In the genomic region with DNA sequence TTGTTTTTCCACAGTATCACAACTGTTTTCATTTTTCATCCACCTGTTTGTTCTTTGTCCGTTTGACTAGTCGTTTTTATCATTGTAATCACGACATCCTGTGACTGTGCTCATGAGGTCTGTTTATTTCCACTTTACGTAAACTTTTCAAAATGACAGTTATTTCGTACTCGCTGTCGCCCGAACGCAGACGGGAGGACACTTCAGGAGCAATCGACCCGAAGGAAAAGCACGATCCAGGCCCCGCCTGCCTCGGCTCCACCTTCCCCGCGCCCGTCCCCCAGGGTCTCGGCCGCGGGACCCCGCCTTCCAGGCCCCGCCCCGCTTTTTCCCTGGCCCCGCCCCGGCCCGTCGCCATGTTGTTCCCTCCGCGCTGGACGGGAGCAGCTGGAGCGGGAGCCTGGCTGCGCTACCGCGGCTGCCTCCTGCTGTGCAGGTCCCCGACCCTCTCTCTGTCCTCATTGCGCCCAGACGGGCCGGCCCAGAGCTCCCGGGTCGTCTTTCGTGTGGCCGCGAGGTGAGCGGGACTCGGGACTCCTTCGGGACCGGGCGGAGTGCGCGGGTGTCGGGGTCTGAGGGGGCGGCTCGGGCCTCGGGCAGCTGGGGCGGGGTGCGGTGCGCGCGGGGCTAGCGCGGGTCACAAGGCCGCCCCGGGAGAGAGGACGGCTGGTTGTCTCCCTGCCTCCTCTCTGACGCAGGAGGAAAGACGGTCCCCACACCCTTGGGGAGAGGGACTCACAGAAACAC, we compare ENCODE assay signal across 8 cellular contexts. TPM values are rescaled to one million over a fixed set of nuclear protein-coding genes. Genes with fewer than 3 reads are reported as not detected.
DNase-seq lines count a peak whose midpoint lies in the region; ATAC-seq and TF ChIP-seq lines count a peak whose summit lies in the region.

A gene with protein sequence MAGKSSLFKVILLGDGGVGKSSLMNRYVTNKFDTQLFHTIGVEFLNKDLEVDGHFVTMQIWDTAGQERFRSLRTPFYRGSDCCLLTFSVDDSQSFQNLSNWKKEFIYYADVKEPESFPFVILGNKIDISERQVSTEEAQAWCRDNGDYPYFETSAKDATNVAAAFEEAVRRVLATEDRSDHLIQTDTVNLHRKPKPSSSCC (plus strand): TSS at position 357 of the 747 bp plus-strand sequence. CDS start 19,619 bp downstream, outside the sequence.

- H3K36me3 ChIP-seq in HEK293 (ENCODE audit: control insufficient read depth in 2 of 2, insufficient read depth in 1 of 2, low read length in 2 of 2) (no peaks in the 10 kb centered on the region), transverse colon (no peaks in the 10 kb centered on the region)

- POLR2A ChIA-PET in HEK293 (lab: Yijun Ruan, JAX): interaction anchor here (0.5 to 3.2 kb wide), 12 partner anchors 8 to 96 kb away, joined by 3 to 21 read pairs (median 6); a partner anchor contains a TSS

- H3K27me3 ChIP-seq in transverse colon: no peaks in the 10 kb centered on the region

- H3K9me3 ChIP-seq in HEK293 (ENCODE audit: control insufficient read depth, insufficient read depth, low read depth, low read length) (no peaks in the 10 kb centered on the region), transverse colon (no peaks in the 10 kb centered on the region)

- CTCF ChIA-PET in HEK293 (lab: Yijun Ruan, JAX): interaction anchor here (0.5 to 2.6 kb wide), 10 partner anchors 9 to 182 kb away, joined by 3 to 9 read pairs (median 4); no protein-coding TSS in a partner anchor

- DNase-seq in GF-D8 (lab: John Stamatoyannopoulos, UW) (peak; percentile 42), NB4 (ENCODE audit: low read depth) (peak; percentile 86), SW 1271 (lab: John Stamatoyannopoulos, UW) (peak; percentile 2 to 34), Right ventricle myocardium superior (peak; percentile 88), pons (ENCODE audit: low spot score) (peak; percentile 56), transverse colon (peak; percentile 91)
- DNase-seq in activated naive CD8-positive, alpha-beta T cell treated with anti-CD3 and anti-CD28 coated beads, Interleukin-2, amount 50 U/mL, for 16 hours (ENCODE audit: low read depth, low spot score): peak; percentile 52

- no peak for TF ChIP-seq EP300 in transverse colon (IDR thresholded peaks at IDR 0.05; ENCODE audit: low read depth)

- H3K4me1 ChIP-seq in HEK293 (ENCODE audit: control insufficient read depth, insufficient read depth, low read length) (peaks cover 42% of the 10 kb centered on the region), transverse colon (peaks cover 6 to 34% (median 10%) of the 10 kb centered on the region in 4 donors)

- TF ChIP-seq POLR2A in NB4 (IDR thresholded peaks at IDR 0.05; ENCODE audit: extremely low read depth, insufficient read length): peak; percentile 82
- TF ChIP-seq POLR2A in transverse colon (IDR thresholded peaks at IDR 0.05): peak; percentile 93

- in situ Hi-C loops in transverse colon (cut with MboI; ENCODE audit: low pct_ligation_motif_present in 1 of 4, low pct_unique_long_range_greater_than_20kb in 1 of 4, low sequenced_read_pairs in 3 of 4): no loop called here

- H3K27ac ChIP-seq in HEK293 (ENCODE audit: extremely low read depth, low read depth, low read length) (peak within 1 kb of the TSS; percentile 98), transverse colon (peak within 1 kb of the TSS; percentile 89 to 99 (median 96))

- H3K4me3 ChIP-seq in HEK293 (ENCODE audit: low read depth, low read length) (peak within 1 kb of the TSS; percentile 94), NB4 (ENCODE audit: low read depth, low read length) (peak within 1 kb of the TSS; percentile 94), transverse colon (peak within 1 kb of the TSS; percentile 63 to 84 (median 83))

- peak; percentile 99 for ATAC-seq in Right ventricle myocardium superior (ENCODE audit: poor library complexity)

- 0 to 5% methylated on average over 6 to 45 of the region's 67 CpGs for WGBS in transverse colon (ENCODE audit: low coverage in 1 of 2), 2 donors

- TF ChIP-seq CTCF in HEK293 (tag by site-specific recombination; IDR thresholded peaks at IDR 0.05) (peak; percentile 9; the same call in 1 of the 2 replicates), NB4 (IDR thresholded peaks at IDR 0.05; ENCODE audit: low read depth, low read length) (no peak), transverse colon (IDR thresholded peaks at IDR 0.05) (no peak)

- intact Hi-C loops in Right ventricle myocardium superior (cut with DNase I) (no loop called here), transverse colon (cut with DNase I; ENCODE audit: low total_unique reads) (no loop called here)

TF ChIP-seq in HEK293, 187 proteins besides CTCF, POLR2A, EP300 and RAD21 (continues in another document):
- TF ChIP-seq ZNF521 (tag by site-specific recombination; IDR thresholded peaks at IDR 0.05) (no peak), ZNF626 (tag by site-specific recombination; IDR thresholded peaks at IDR 0.05) (no peak), ZXDB (tag by site-specific recombination; IDR thresholded peaks at IDR 0.05) (peak; percentile 70), ZNF660 (tag by site-specific recombination; IDR thresholded peaks at IDR 0.05) (peak; percentile 62; the same call in 1 of the 2 replicates), OVOL3 (tag by site-specific recombination; IDR thresholded peaks at IDR 0.05) (no peak; the same call in 1 of the 2 replicates), YY1 (tag by site-specific recombination; IDR thresholded peaks at IDR 0.05) (peak; percentile 71), ZNF157 (tag by site-specific recombination; IDR thresholded peaks at IDR 0.05) (no peak), ZNF324 (tag by site-specific recombination; IDR thresholded peaks at IDR 0.05) (peak; percentile 14; the same call in 1 of the 2 replicates)
- TF ChIP-seq, protein P1, sequence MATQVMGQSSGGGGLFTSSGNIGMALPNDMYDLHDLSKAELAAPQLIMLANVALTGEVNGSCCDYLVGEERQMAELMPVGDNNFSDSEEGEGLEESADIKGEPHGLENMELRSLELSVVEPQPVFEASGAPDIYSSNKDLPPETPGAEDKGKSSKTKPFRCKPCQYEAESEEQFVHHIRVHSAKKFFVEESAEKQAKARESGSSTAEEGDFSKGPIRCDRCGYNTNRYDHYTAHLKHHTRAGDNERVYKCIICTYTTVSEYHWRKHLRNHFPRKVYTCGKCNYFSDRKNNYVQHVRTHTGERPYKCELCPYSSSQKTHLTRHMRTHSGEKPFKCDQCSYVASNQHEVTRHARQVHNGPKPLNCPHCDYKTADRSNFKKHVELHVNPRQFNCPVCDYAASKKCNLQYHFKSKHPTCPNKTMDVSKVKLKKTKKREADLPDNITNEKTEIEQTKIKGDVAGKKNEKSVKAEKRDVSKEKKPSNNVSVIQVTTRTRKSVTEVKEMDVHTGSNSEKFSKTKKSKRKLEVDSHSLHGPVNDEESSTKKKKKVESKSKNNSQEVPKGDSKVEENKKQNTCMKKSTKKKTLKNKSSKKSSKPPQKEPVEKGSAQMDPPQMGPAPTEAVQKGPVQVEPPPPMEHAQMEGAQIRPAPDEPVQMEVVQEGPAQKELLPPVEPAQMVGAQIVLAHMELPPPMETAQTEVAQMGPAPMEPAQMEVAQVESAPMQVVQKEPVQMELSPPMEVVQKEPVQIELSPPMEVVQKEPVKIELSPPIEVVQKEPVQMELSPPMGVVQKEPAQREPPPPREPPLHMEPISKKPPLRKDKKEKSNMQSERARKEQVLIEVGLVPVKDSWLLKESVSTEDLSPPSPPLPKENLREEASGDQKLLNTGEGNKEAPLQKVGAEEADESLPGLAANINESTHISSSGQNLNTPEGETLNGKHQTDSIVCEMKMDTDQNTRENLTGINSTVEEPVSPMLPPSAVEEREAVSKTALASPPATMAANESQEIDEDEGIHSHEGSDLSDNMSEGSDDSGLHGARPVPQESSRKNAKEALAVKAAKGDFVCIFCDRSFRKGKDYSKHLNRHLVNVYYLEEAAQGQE (tag by site-specific recombination; IDR thresholded peaks at IDR 0.05): 0 out of 2 replicates have a peak, but pooled peaks have one; percentile 12
- TF ChIP-seq, protein P2, sequence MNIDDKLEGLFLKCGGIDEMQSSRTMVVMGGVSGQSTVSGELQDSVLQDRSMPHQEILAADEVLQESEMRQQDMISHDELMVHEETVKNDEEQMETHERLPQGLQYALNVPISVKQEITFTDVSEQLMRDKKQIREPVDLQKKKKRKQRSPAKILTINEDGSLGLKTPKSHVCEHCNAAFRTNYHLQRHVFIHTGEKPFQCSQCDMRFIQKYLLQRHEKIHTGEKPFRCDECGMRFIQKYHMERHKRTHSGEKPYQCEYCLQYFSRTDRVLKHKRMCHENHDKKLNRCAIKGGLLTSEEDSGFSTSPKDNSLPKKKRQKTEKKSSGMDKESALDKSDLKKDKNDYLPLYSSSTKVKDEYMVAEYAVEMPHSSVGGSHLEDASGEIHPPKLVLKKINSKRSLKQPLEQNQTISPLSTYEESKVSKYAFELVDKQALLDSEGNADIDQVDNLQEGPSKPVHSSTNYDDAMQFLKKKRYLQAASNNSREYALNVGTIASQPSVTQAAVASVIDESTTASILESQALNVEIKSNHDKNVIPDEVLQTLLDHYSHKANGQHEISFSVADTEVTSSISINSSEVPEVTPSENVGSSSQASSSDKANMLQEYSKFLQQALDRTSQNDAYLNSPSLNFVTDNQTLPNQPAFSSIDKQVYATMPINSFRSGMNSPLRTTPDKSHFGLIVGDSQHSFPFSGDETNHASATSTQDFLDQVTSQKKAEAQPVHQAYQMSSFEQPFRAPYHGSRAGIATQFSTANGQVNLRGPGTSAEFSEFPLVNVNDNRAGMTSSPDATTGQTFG (tag by site-specific recombination; IDR thresholded peaks at IDR 0.05; ENCODE audit: borderline replicate concordance): no peak
- TF ChIP-seq, protein P3, sequence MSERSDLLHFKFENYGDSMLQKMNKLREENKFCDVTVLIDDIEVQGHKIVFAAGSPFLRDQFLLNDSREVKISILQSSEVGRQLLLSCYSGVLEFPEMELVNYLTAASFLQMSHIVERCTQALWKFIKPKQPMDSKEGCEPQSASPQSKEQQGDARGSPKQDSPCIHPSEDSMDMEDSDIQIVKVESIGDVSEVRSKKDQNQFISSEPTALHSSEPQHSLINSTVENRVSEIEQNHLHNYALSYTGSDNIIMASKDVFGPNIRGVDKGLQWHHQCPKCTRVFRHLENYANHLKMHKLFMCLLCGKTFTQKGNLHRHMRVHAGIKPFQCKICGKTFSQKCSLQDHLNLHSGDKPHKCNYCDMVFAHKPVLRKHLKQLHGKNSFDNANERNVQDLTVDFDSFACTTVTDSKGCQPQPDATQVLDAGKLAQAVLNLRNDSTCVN (tag by site-specific recombination; optimal IDR thresholded peaks at IDR 0.05): peak; percentile 96

RNA-seq across cellular contexts. Expression of the gene that starts here (rescaled TPM):
- total RNA-seq in Right ventricle myocardium superior: 22.6 TPM
- total RNA-seq in transverse colon: 10 to 100 TPM in 2 of 4 donors, 1 to 10 TPM in 2; 4.8 to 34.7 (median 17.0) TPM

Comparison
In these comparisons a context has a peak if more than half of its experiments do, and no peak if none do; other contexts are left out.
1. Peak in every context shown above with its lines: DNase-seq, ATAC-seq, H3K4me3 ChIP-seq and H3K27ac ChIP-seq.
2. DNase-seq: peak in every context shown above with its lines; median percentile 91 in transverse colon; 88 in Right ventricle myocardium superior; 86 in NB4; 56 in pons; 52 in activated naive CD8-positive, alpha-beta T cell treated with anti-CD3 and anti-CD28 coated beads, Interleukin-2, amount 50 U/mL, for 16 hours; 42 in GF-D8; 18 in SW 1271.